ENCODE assay signal across 2 cellular contexts in genomic region chr18:50727721-50728470, GRCh38.
TF ChIP-seq lines count a peak whose summit lies in the region.

No MANE protein-coding gene starts in this region.

TF ChIP-seq in SK-N-SH, 30 proteins besides CTCF, POLR2A, EP300 and RAD21 (continued from another document):
- TF ChIP-seq TEAD4 (IDR thresholded peaks at IDR 0.05; ENCODE audit: borderline replicate concordance, insufficient read depth) (no peak), POLR2AphosphoS5 (IDR thresholded peaks at IDR 0.05; ENCODE audit: low read depth, low read length) (no peak), MXI1 (IDR thresholded peaks at IDR 0.05; ENCODE audit: low read depth, low read length) (no peak), MEF2A (IDR thresholded peaks at IDR 0.05; ENCODE audit: borderline replicate concordance, low read depth) (no peak), GABPA (IDR thresholded peaks at IDR 0.05; ENCODE audit: low read depth) (no peak), NRF1 (IDR thresholded peaks at IDR 0.05; ENCODE audit: low read depth, low read length) (no peak), ELF1 (IDR thresholded peaks at IDR 0.05) (no peak), ZBTB33 (IDR thresholded peaks at IDR 0.05; ENCODE audit: borderline replicate concordance, low read depth) (no peak), JUND (IDR thresholded peaks at IDR 0.05) (no peak), RXRA (IDR thresholded peaks at IDR 0.05; ENCODE audit: borderline replicate concordance, low read depth) (no peak), FOXM1 (IDR thresholded peaks at IDR 0.05; ENCODE audit: low read depth) (no peak), SMC3 (IDR thresholded peaks at IDR 0.05; ENCODE audit: low read depth, low read length) (no peak), FOXJ3 (CRISPR knock-in tag; IDR thresholded peaks at IDR 0.05) (no peak), RFX5 (IDR thresholded peaks at IDR 0.05; ENCODE audit: low read length) (no peak), MAX (IDR thresholded peaks at IDR 0.05; ENCODE audit: low read depth) (no peak)

TF ChIP-seq in SK-N-SH treated with all-trans-retinoic acid at 6 μM for 48 hours, 23 proteins besides CTCF, POLR2A, EP300 and RAD21 (continued from another document):
- TF ChIP-seq, protein P1, sequence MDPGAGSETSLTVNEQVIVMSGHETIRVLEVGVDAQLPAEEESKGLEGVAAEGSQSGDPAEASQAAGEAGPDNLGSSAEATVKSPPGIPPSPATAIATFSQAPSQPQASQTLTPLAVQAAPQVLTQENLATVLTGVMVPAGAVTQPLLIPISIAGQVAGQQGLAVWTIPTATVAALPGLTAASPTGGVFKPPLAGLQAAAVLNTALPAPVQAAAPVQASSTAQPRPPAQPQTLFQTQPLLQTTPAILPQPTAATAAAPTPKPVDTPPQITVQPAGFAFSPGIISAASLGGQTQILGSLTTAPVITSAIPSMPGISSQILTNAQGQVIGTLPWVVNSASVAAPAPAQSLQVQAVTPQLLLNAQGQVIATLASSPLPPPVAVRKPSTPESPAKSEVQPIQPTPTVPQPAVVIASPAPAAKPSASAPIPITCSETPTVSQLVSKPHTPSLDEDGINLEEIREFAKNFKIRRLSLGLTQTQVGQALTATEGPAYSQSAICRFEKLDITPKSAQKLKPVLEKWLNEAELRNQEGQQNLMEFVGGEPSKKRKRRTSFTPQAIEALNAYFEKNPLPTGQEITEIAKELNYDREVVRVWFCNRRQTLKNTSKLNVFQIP (CRISPR knock-in tag; IDR thresholded peaks at IDR 0.05; ENCODE audit: borderline replicate concordance, low read depth) = no peak
- TF ChIP-seq TOX (CRISPR knock-in tag; IDR thresholded peaks at IDR 0.05; ENCODE audit: borderline replicate concordance) = no peak
- TF ChIP-seq ZFP3 (CRISPR knock-in tag; IDR thresholded peaks at IDR 0.05) = no peak
- TF ChIP-seq ZFP30 (CRISPR knock-in tag; IDR thresholded peaks at IDR 0.05) = no peak
- TF ChIP-seq ZNF70 (CRISPR knock-in tag; IDR thresholded peaks at IDR 0.05) = no peak
- TF ChIP-seq SNAI2 (CRISPR knock-in tag; IDR thresholded peaks at IDR 0.05) = no peak
- no peak for TF ChIP-seq ISL1 (CRISPR knock-in tag; IDR thresholded peaks at IDR 0.05)
- no peak for TF ChIP-seq GLIS3 (CRISPR knock-in tag; IDR thresholded peaks at IDR 0.05)
- no peak for TF ChIP-seq ARNTL (CRISPR knock-in tag; IDR thresholded peaks at IDR 0.05; ENCODE audit: borderline replicate concordance, low read depth)
- TF ChIP-seq TCF4 (CRISPR knock-in tag; IDR thresholded peaks at IDR 0.05; ENCODE audit: borderline replicate concordance) = no peak
- TF ChIP-seq, protein P2, sequence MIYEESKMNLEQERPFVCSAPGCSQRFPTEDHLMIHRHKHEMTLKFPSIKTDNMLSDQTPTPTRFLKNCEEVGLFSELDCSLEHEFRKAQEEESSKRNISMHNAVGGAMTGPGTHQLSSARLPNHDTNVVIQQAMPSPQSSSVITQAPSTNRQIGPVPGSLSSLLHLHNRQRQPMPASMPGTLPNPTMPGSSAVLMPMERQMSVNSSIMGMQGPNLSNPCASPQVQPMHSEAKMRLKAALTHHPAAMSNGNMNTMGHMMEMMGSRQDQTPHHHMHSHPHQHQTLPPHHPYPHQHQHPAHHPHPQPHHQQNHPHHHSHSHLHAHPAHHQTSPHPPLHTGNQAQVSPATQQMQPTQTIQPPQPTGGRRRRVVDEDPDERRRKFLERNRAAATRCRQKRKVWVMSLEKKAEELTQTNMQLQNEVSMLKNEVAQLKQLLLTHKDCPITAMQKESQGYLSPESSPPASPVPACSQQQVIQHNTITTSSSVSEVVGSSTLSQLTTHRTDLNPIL (CRISPR knock-in tag; IDR thresholded peaks at IDR 0.05; ENCODE audit: low read depth) = no peak
- TF ChIP-seq ESRRG (CRISPR knock-in tag; IDR thresholded peaks at IDR 0.05) = no peak
- TF ChIP-seq ZNF565 (CRISPR knock-in tag; conservative IDR thresholded peaks at IDR 0.05; ENCODE audit: low read depth) = no peak
